In the genomic region with DNA sequence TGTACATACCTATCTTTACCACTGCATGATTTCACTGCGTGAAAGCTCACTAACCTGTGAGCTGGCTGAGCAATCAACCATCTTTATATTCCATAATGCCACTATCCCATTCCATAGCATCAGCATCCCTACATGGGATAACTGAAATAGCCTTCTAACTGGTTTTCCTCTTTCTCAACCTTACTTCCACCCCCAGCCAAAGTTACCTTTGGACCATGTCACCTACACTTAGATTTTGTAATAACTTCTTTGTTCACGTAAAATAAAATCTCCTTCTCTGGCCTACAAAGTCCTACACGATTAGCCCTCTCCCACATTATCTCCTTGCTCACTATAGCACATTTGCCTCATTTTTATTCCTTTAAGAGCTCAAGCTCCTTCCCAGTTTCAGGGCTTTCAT, we compare ENCODE assay signal across 12 cellular contexts. TPM values are rescaled to one million over a fixed set of nuclear protein-coding genes. Genes with fewer than 3 reads are reported as not detected.
DNase-seq lines count a peak whose midpoint lies in the region; TF ChIP-seq lines count a peak whose summit lies in the region.
"Had no signal": no experiment of that assay in that cellular context is flagged by ENCODE, and none has a peak within 500 bp of the region (broad histone marks: within the 10 kb centered on the region; RNA-seq: fewer than 3 reads in every experiment).

No MANE protein-coding gene starts in this region.

- no peak for TF ChIP-seq EP300 in suprapubic skin (IDR thresholded peaks at IDR 0.05)

- no peak for DNase-seq in activated CD4-positive, alpha-beta T cell treated with anti-CD3 and anti-CD28 coated beads, Interleukin-2, amount 10 ng/mL, durations not matched to agents 24 days and 14 days
- DNase-seq in activated CD4-positive, alpha-beta T cell treated with anti-CD3 and anti-CD28 coated beads, Interleukin-2, amount 50 U/mL, for 4 hours, result no peak
- DNase-seq in MM.1S (no peak), mammary epithelial cell (no peak), neural progenitor cell (ENCODE audit: low spot score) (no peak), DMS79 (lab: John Stamatoyannopoulos, UW) (no peak), suprapubic skin (ENCODE audit: low spot score in 2 of 2) (no peak), MV-4-11 (lab: John Stamatoyannopoulos, UW) (no peak)
- DNase-seq: NCI-H1105 treated with DMSO at 0.1 percent for 48 hours; NCI-H748 treated with DMSO at 0.1 percent for 48 hours; stimulated activated CD4-positive, alpha-beta T cell treated with anti-CD3 and anti-CD28 coated beads, Interleukin-2, amount 100 ng/mL, for 48 hours had no signal

- TF ChIP-seq CTCF in MM.1S (IDR thresholded peaks at IDR 0.05; ENCODE audit: low read length) (no peak), mammary epithelial cell (conservative IDR thresholded peaks at IDR 0.05 in 1 of 2, IDR thresholded peaks at IDR 0.05 in 1 of 2; ENCODE audit: extremely low read depth in 1 of 2, insufficient read depth in 1 of 2, low read depth in 1 of 2, low read length in 2 of 2) (no peak), neural progenitor cell (IDR thresholded peaks at IDR 0.05) (no peak), suprapubic skin (IDR thresholded peaks at IDR 0.05) (no peak)

- no peaks in the 10 kb centered on the region for H3K27me3 ChIP-seq in MM.1S (replicated peaks; ENCODE audit: insufficient read depth, low read length)
- H3K27me3 ChIP-seq in mammary epithelial cell (ENCODE audit: insufficient read depth, low read length), result no peaks in the 10 kb centered on the region
- H3K27me3 ChIP-seq in neural progenitor cell, result no peaks in the 10 kb centered on the region
- no peaks in the 10 kb centered on the region for H3K27me3 ChIP-seq in suprapubic skin

- in situ Hi-C loops in mammary epithelial cell (cut with MboI; ENCODE audit: low sequenced_read_pairs in 2 of 2), result loop anchor here in 1 of 2 donors (25.0 kb wide), 1 partner anchor 533 kb away; no protein-coding TSS in a partner anchor

- H3K27ac ChIP-seq in MM.1S (ENCODE audit: low read length) (no peak overlapping the region), mammary epithelial cell (ENCODE audit: insufficient read depth, low read depth, low read length) (no peak overlapping the region), neural progenitor cell (no peak overlapping the region), suprapubic skin (no peak overlapping the region)

- H3K4me3 ChIP-seq in MM.1S (ENCODE audit: low read length), result no peak overlapping the region
- H3K4me3 ChIP-seq in mammary epithelial cell (replicated peaks in 1 of 3; ENCODE audit: insufficient read depth in 1 of 3, low read depth in 2 of 3, low read length in 3 of 3), result peak overlapping the region in 1 of 3 experiments; percentile 92
- no peak overlapping the region for H3K4me3 ChIP-seq in neural progenitor cell
- no peak overlapping the region for H3K4me3 ChIP-seq in suprapubic skin

- H3K4me1 Mint-ChIP-seq in activated CD4-positive, alpha-beta T cell treated with anti-CD3 and anti-CD28 coated beads, Interleukin-2, amount 10 ng/mL, durations not matched to agents 24 days and 14 days, result peaks cover 53% of the 10 kb centered on the region
- H3K4me1 Mint-ChIP-seq in neural progenitor cell, result peaks cover 27% of the 10 kb centered on the region

- peaks cover 99% of the 10 kb centered on the region for H3K79me2 ChIP-seq in MM.1S (ENCODE audit: low read length)
- H3K79me2 ChIP-seq in mammary epithelial cell (ENCODE audit: insufficient read depth, low read length), result peaks cover 97% of the 10 kb centered on the region
- H3K79me2 ChIP-seq in neural progenitor cell (ENCODE audit: low read depth), result peaks cover 86% of the 10 kb centered on the region

- no peak for TF ChIP-seq POLR2A in suprapubic skin (IDR thresholded peaks at IDR 0.05)

- no peaks in the 10 kb centered on the region for H3K9me3 ChIP-seq in MM.1S (replicated peaks; ENCODE audit: insufficient read depth, low read length)
- H3K9me3 ChIP-seq in mammary epithelial cell (replicated peaks; ENCODE audit: insufficient read depth, low read length), result no peaks in the 10 kb centered on the region
- no peaks in the 10 kb centered on the region for H3K9me3 ChIP-seq in neural progenitor cell (ENCODE audit: low read depth)
- no peaks in the 10 kb centered on the region for H3K9me3 ChIP-seq in suprapubic skin

- peak overlapping the region; percentile 38 for H3K27ac Mint-ChIP-seq in activated CD4-positive, alpha-beta T cell treated with anti-CD3 and anti-CD28 coated beads, Interleukin-2, amount 10 ng/mL, durations not matched to agents 24 days and 14 days
- H3K27ac Mint-ChIP-seq in neural progenitor cell, result no peak overlapping the region
- H3K27ac Mint-ChIP-seq: memory B cell had no signal

- peaks cover 53% of the 10 kb centered on the region for H3K36me3 Mint-ChIP-seq in activated CD4-positive, alpha-beta T cell treated with anti-CD3 and anti-CD28 coated beads, Interleukin-2, amount 10 ng/mL, durations not matched to agents 24 days and 14 days (ENCODE audit: low read depth)
- H3K36me3 Mint-ChIP-seq in neural progenitor cell, result peaks cover 9% of the 10 kb centered on the region

- no peaks in the 10 kb centered on the region for H3K27me3 Mint-ChIP-seq in activated CD4-positive, alpha-beta T cell treated with anti-CD3 and anti-CD28 coated beads, Interleukin-2, amount 10 ng/mL, durations not matched to agents 24 days and 14 days
- peaks cover 2% of the 10 kb centered on the region for H3K27me3 Mint-ChIP-seq in neural progenitor cell (ENCODE audit: insufficient read depth, low read depth)
- H3K27me3 Mint-ChIP-seq: memory B cell had no signal

- dilution Hi-C loops in mammary epithelial cell (cut with HindIII; ENCODE audit: low sequenced_read_pairs), result no loop called here

- H3K9ac ChIP-seq in MM.1S (ENCODE audit: low read length) (no peak overlapping the region), mammary epithelial cell (ENCODE audit: insufficient read depth, low read length) (no peak overlapping the region), neural progenitor cell (no peak overlapping the region)

- intact Hi-C loops in activated CD4-positive, alpha-beta T cell treated with anti-CD3 and anti-CD28 coated beads, Interleukin-2, amount 10 ng/mL, durations not matched to agents 24 days and 14 days (cut with micrococcal nuclease), result no loop called here
- intact Hi-C loops in mammary epithelial cell (cut with micrococcal nuclease), result no loop called here

- peak overlapping the region; percentile 97 for H3K4me3 Mint-ChIP-seq in activated CD4-positive, alpha-beta T cell treated with anti-CD3 and anti-CD28 coated beads, Interleukin-2, amount 10 ng/mL, durations not matched to agents 24 days and 14 days
- H3K4me3 Mint-ChIP-seq in neural progenitor cell, result peak overlapping the region; percentile 5
- H3K4me3 Mint-ChIP-seq: memory B cell had no signal

- H2AFZ ChIP-seq in MM.1S (ENCODE audit: low read length) (no peak overlapping the region), mammary epithelial cell (ENCODE audit: low read depth, low read length) (no peak overlapping the region), neural progenitor cell (replicated peaks) (no peak overlapping the region)

- WGBS in mammary epithelial cell (ENCODE audit: low coverage, missing lambda C conversion rate), result 63% methylated on average over 3 of the region's 3 CpGs
- 70% methylated on average over 3 of the region's 3 CpGs for WGBS in suprapubic skin

- H3K4me1 ChIP-seq in MM.1S (ENCODE audit: low read length), result peaks cover 42% of the 10 kb centered on the region
- H3K4me1 ChIP-seq in mammary epithelial cell (ENCODE audit: insufficient read depth, low read length), result peaks cover 48% of the 10 kb centered on the region
- H3K4me1 ChIP-seq in neural progenitor cell, result peaks cover 15% of the 10 kb centered on the region
- H3K4me1 ChIP-seq in suprapubic skin, result peaks cover 46% of the 10 kb centered on the region

- H4K20me1 ChIP-seq in MM.1S (ENCODE audit: insufficient read depth, low read length) (peaks cover 29% of the 10 kb centered on the region), mammary epithelial cell (ENCODE audit: insufficient read depth, low read length) (no peaks in the 10 kb centered on the region), neural progenitor cell (ENCODE audit: low read depth) (peaks cover 50% of the 10 kb centered on the region)

- H3K36me3 ChIP-seq in MM.1S (replicated peaks; ENCODE audit: insufficient read depth, low read length) (peaks cover 18% of the 10 kb centered on the region), mammary epithelial cell (ENCODE audit: insufficient read depth, low read length) (peaks cover 8% of the 10 kb centered on the region), neural progenitor cell (peaks cover 16% of the 10 kb centered on the region), suprapubic skin (peaks cover 22% of the 10 kb centered on the region)

- BruUV-seq in mammary epithelial cell (replicated peaks; lab: Mats Ljungman, UMichigan), result no TSS peak

- H3K9me2 ChIP-seq in MM.1S (replicated peaks; ENCODE audit: insufficient read depth, low read length), result no peaks in the 10 kb centered on the region

- H3F3A ChIP-seq in MM.1S (ENCODE audit: insufficient read depth, low read length), result no peaks in the 10 kb centered on the region
- no peaks in the 10 kb centered on the region for H3F3A ChIP-seq in neural progenitor cell (ENCODE audit: low read depth)

- H3K4me2 ChIP-seq in MM.1S (ENCODE audit: low read depth, low read length), result peak overlapping the region; percentile 74
- peak overlapping the region; percentile 74 for H3K4me2 ChIP-seq in mammary epithelial cell (ENCODE audit: insufficient read depth, low read depth, low read length)
- peak overlapping the region; percentile 92 for H3K4me2 ChIP-seq in neural progenitor cell

- CTCF ChIA-PET in mammary epithelial cell (lab: Charles Lee; ENCODE audit: low non-redundant PET), result interaction anchor here (1.5 kb wide), 1 partner anchor 12 kb away, joined by 6 read pairs; no protein-coding TSS in a partner anchor

- H3K9me3 Mint-ChIP-seq in activated CD4-positive, alpha-beta T cell treated with anti-CD3 and anti-CD28 coated beads, Interleukin-2, amount 10 ng/mL, durations not matched to agents 24 days and 14 days, result no peaks in the 10 kb centered on the region
- no peaks in the 10 kb centered on the region for H3K9me3 Mint-ChIP-seq in neural progenitor cell
- H3K9me3 Mint-ChIP-seq: memory B cell had no signal

RNA-seq across cellular contexts. Expression of gene PSMA2, which starts 2.5 kb away (rescaled TPM):
- total RNA-seq in activated CD4-positive, alpha-beta T cell treated with anti-CD3 and anti-CD28 coated beads, Interleukin-2, amount 10 ng/mL, durations not matched to agents 24 days and 14 days, result 202 and 209 TPM in 2 replicates
- total RNA-seq in mammary epithelial cell, result 10 to 100 TPM; 54.0 to 97.0 TPM
- polyA plus RNA-seq in mammary epithelial cell, result 140 TPM
- polyA minus RNA-seq in mammary epithelial cell, result 10.1 TPM
- 178 and 316 TPM in 2 replicates for total RNA-seq in neural progenitor cell (ENCODE audit: low replicate concordance)
- total RNA-seq in suprapubic skin, result 10 to 100 TPM; 29.9 to 58.9 (median 46.0) TPM

RNA-seq across cellular contexts. Expression of gene MRPL32, which starts 2.7 kb away (rescaled TPM):
- total RNA-seq in activated CD4-positive, alpha-beta T cell treated with anti-CD3 and anti-CD28 coated beads, Interleukin-2, amount 10 ng/mL, durations not matched to agents 24 days and 14 days, result 81.6 and 89.1 TPM in 2 replicates
- total RNA-seq in mammary epithelial cell (10 to 100 TPM; 29.2 to 77.0 TPM), neural progenitor cell (ENCODE audit: low replicate concordance) (76.5 and 133 TPM in 2 replicates), suprapubic skin (10 to 100 TPM; 32.9 to 47.2 (median 35.9) TPM)
- polyA plus RNA-seq in mammary epithelial cell, result 66.5 TPM
- polyA minus RNA-seq in mammary epithelial cell, result 0.93 TPM

RNA-seq across cellular contexts. Expression of gene C7orf25, which starts 17.6 kb away (rescaled TPM):
- 2.1 and 3.9 TPM in 2 replicates for total RNA-seq in activated CD4-positive, alpha-beta T cell treated with anti-CD3 and anti-CD28 coated beads, Interleukin-2, amount 10 ng/mL, durations not matched to agents 24 days and 14 days
- total RNA-seq in mammary epithelial cell (1 to 10 TPM; 7.0 to 8.2 TPM), neural progenitor cell (ENCODE audit: low replicate concordance) (6.4 and 8.6 TPM in 2 replicates), suprapubic skin (1 to 10 TPM; 3.5 to 7.1 (median 5.8) TPM)
- polyA plus RNA-seq in mammary epithelial cell, result 6.1 TPM
- 2.5 TPM for polyA minus RNA-seq in mammary epithelial cell
